8 cellular contexts compared by ENCODE assay signal in genomic region chr17:48612456-48612853, GRCh38. TPM values are rescaled to one million over a fixed set of nuclear protein-coding genes. Genes with fewer than 3 reads are reported as not detected.
DNase-seq lines count a peak whose midpoint lies in the region; ATAC-seq and TF ChIP-seq lines count a peak whose summit lies in the region.

No MANE protein-coding gene starts in this region.

- no peaks in the 10 kb centered on the region for H3K9me3 Mint-ChIP-seq in activated T-cell treated with anti-CD3 and anti-CD28 coated beads, Interleukin-2, amount 50 U/mL, for 24 hours

- no peaks in the 10 kb centered on the region for H3K36me3 Mint-ChIP-seq in activated T-cell treated with anti-CD3 and anti-CD28 coated beads, Interleukin-2, amount 50 U/mL, for 24 hours (ENCODE audit: low read depth)

- peak overlapping the region; percentile 9 for H2AFZ ChIP-seq in hepatocyte

- peaks cover 89% of the 10 kb centered on the region for H3K27me3 Mint-ChIP-seq in activated T-cell treated with anti-CD3 and anti-CD28 coated beads, Interleukin-2, amount 50 U/mL, for 24 hours

- WGBS in hepatocyte (ENCODE audit: low lambda C conversion rate, missing lambda C conversion rate) = 4% methylated on average over 13 of the region's 15 CpGs

- peak overlapping the region; percentile 70 for H3K4me3 Mint-ChIP-seq in activated T-cell treated with anti-CD3 and anti-CD28 coated beads, Interleukin-2, amount 50 U/mL, for 24 hours

- TF ChIP-seq CTCF in hepatocyte (IDR thresholded peaks at IDR 0.05; ENCODE audit: poor library complexity) (no peak), thoracic aorta (IDR thresholded peaks at IDR 0.05) (no peak)

- H3K79me2 ChIP-seq in hepatocyte = no peaks in the 10 kb centered on the region

- peaks cover 8% of the 10 kb centered on the region; the same call in 1 of the 2 replicates for H3K27me3 ChIP-seq in SJCRH30
- H3K27me3 ChIP-seq in hepatocyte = peaks cover 96% of the 10 kb centered on the region
- peaks cover 19% of the 10 kb centered on the region for H3K27me3 ChIP-seq in thoracic aorta (replicated peaks; ENCODE audit: insufficient read depth)

- ATAC-seq in thoracic aorta (ENCODE audit: insufficient number of reproducible peaks, low FRiP score, low read depth) = no peak
- ATAC-seq in HG02970 (IDR thresholded peaks at IDR 0.05; ENCODE audit: low FRiP score, unreplicated experiment) = no peak

- H3K9me3 ChIP-seq in SJCRH30 (replicated peaks) = no peaks in the 10 kb centered on the region
- H3K9me3 ChIP-seq in hepatocyte (ENCODE audit: low read depth) = no peaks in the 10 kb centered on the region
- no peaks in the 10 kb centered on the region for H3K9me3 ChIP-seq in thoracic aorta

- peaks cover 46% of the 10 kb centered on the region for H3K4me1 Mint-ChIP-seq in activated T-cell treated with anti-CD3 and anti-CD28 coated beads, Interleukin-2, amount 50 U/mL, for 24 hours (ENCODE audit: low read depth)

- H3K36me3 ChIP-seq in SJCRH30 (no peaks in the 10 kb centered on the region), hepatocyte (replicated peaks; ENCODE audit: insufficient read depth, low read depth) (no peaks in the 10 kb centered on the region), thoracic aorta (no peaks in the 10 kb centered on the region)

- H3K4me3 ChIP-seq in SJCRH30 (peak overlapping the region; percentile 84), hepatocyte (peak overlapping the region; percentile 1), thoracic aorta (peak overlapping the region; percentile 81)

- no peaks in the 10 kb centered on the region for H4K20me1 ChIP-seq in hepatocyte (ENCODE audit: insufficient read depth, poor library complexity, severe bottlenecking)

- H3K27ac ChIP-seq in SJCRH30 = no peak overlapping the region
- peak overlapping the region; percentile 77 for H3K27ac ChIP-seq in hepatocyte
- H3K27ac ChIP-seq in thoracic aorta = peak overlapping the region in 1 of 2 donors; percentile 8

- DNase-seq in activated T-cell treated with anti-CD3 and anti-CD28 coated beads, Interleukin-2, amount 50 U/mL, for 24 hours = no peak
- DNase-seq in activated T-cell treated with anti-CD3 and anti-CD28 coated beads, Interleukin-2, amount 50 U/mL, for 48 hours = no peak
- DNase-seq in SJCRH30 = peak in 1 of 2 experiments; percentile 50
- DNase-seq in hepatocyte (ENCODE audit: low spot score) = no peak
- no peak for DNase-seq in thoracic aorta (ENCODE audit: low spot score)
- DNase-seq in mesenteric fat pad (ENCODE audit: low spot score) = no peak
- DNase-seq in 8988T = no peak

- H3K9me2 ChIP-seq in hepatocyte (replicated peaks; ENCODE audit: insufficient read depth) = no peaks in the 10 kb centered on the region

- H3K4me2 ChIP-seq in hepatocyte = peak overlapping the region; percentile 78

- H3K27ac Mint-ChIP-seq in activated T-cell treated with anti-CD3 and anti-CD28 coated beads, Interleukin-2, amount 50 U/mL, for 24 hours = peak overlapping the region; percentile 17

- no peaks in the 10 kb centered on the region; the same call in 1 of the 2 replicates for H3K4me1 ChIP-seq in SJCRH30
- H3K4me1 ChIP-seq in hepatocyte (ENCODE audit: insufficient read depth) = no peaks in the 10 kb centered on the region
- peaks cover 4 to 45% of the 10 kb centered on the region in 2 donors for H3K4me1 ChIP-seq in thoracic aorta (ENCODE audit: control insufficient read depth in 1 of 2, low read depth in 2 of 2)

RNA-seq across cellular contexts. Expression of gene HOXB7, which starts 1.6 kb away (rescaled TPM):
- total RNA-seq in SJCRH30 (2014; rRNA removed; shearing (Covaris generic)) = 18.8 and 23.1 TPM in 2 replicates
- total RNA-seq in hepatocyte = 4.1 and 6.7 TPM in 2 replicates
- 13.7 and 15.9 TPM in 2 replicates for polyA plus RNA-seq in hepatocyte
- total RNA-seq in thoracic aorta = 1 to 10 TPM in 1 of 2 donors, under 1 TPM in 1; 0.63 to 7.2 TPM
- 12.8 TPM for total RNA-seq in mesenteric fat pad

RNA-seq across cellular contexts. Expression of gene HOXB8, which starts 2.6 kb away (rescaled TPM):
- 0.13 and 0.38 TPM in 2 replicates for total RNA-seq in SJCRH30 (2014; rRNA removed; shearing (Covaris generic))
- total RNA-seq in hepatocyte (0.57 and 1.6 TPM in 2 replicates), thoracic aorta (1 to 10 TPM in 1 of 2 donors, not detected in 1; 1.4 TPM), mesenteric fat pad (2.3 TPM)
- polyA plus RNA-seq in hepatocyte = 0.31 and 1.3 TPM in 2 replicates

RNA-seq across cellular contexts. Expression of gene HOXB6, which starts 7.7 kb away (rescaled TPM):
- total RNA-seq in SJCRH30 (2014; rRNA removed; shearing (Covaris generic)) = 6.2 and 7.5 TPM in 2 replicates
- total RNA-seq in hepatocyte (4.1 and 4.8 TPM in 2 replicates), thoracic aorta (1 to 10 TPM; 4.2 to 9.9 TPM), mesenteric fat pad (8.9 TPM)
- 7.7 and 12.9 TPM in 2 replicates for polyA plus RNA-seq in hepatocyte

RNA-seq across cellular contexts. Expression of gene HOXB9, which starts 13.7 kb away (rescaled TPM):
- total RNA-seq in SJCRH30 (2014; rRNA removed; shearing (Covaris generic)) = 2.5 and 4.0 TPM in 2 replicates
- 1.5 and 2.1 TPM in 2 replicates for total RNA-seq in hepatocyte
- 0.73 and 2.5 TPM in 2 replicates for polyA plus RNA-seq in hepatocyte
- total RNA-seq in thoracic aorta = not detected
- total RNA-seq in mesenteric fat pad = 0.58 TPM

RNA-seq across cellular contexts. Expression of gene HOXB5, which starts 18.9 kb away (rescaled TPM):
- 0.51 and 0.61 TPM in 2 replicates for total RNA-seq in SJCRH30 (2014; rRNA removed; shearing (Covaris generic))
- total RNA-seq in hepatocyte = 0.27 and 0.36 TPM in 2 replicates
- polyA plus RNA-seq in hepatocyte = 3.3 and 4.4 TPM in 2 replicates
- 1 to 10 TPM in 1 of 2 donors, under 1 TPM in 1; 0.56 to 3.8 TPM for total RNA-seq in thoracic aorta
- total RNA-seq in mesenteric fat pad = 2.0 TPM

Comparison
In these comparisons a context has a peak if more than half of its experiments do, and no peak if none do; other contexts are left out.
1. H3K4me3 ChIP-seq: peak in every context shown above with its lines; median percentile 84 in SJCRH30; 81 in thoracic aorta; 1 in hepatocyte.